In genomic region chr11:27642954-27643353, GRCh38 we compare ENCODE assay signal across 3 cellular contexts.
TF ChIP-seq lines count a peak whose summit lies in the region.

No MANE protein-coding gene starts in this region.

TF ChIP-seq in GM23338, 12 proteins besides CTCF, POLR2A, EP300 and RAD21 (continued from another document and continues in another):
- TF ChIP-seq, protein P1, sequence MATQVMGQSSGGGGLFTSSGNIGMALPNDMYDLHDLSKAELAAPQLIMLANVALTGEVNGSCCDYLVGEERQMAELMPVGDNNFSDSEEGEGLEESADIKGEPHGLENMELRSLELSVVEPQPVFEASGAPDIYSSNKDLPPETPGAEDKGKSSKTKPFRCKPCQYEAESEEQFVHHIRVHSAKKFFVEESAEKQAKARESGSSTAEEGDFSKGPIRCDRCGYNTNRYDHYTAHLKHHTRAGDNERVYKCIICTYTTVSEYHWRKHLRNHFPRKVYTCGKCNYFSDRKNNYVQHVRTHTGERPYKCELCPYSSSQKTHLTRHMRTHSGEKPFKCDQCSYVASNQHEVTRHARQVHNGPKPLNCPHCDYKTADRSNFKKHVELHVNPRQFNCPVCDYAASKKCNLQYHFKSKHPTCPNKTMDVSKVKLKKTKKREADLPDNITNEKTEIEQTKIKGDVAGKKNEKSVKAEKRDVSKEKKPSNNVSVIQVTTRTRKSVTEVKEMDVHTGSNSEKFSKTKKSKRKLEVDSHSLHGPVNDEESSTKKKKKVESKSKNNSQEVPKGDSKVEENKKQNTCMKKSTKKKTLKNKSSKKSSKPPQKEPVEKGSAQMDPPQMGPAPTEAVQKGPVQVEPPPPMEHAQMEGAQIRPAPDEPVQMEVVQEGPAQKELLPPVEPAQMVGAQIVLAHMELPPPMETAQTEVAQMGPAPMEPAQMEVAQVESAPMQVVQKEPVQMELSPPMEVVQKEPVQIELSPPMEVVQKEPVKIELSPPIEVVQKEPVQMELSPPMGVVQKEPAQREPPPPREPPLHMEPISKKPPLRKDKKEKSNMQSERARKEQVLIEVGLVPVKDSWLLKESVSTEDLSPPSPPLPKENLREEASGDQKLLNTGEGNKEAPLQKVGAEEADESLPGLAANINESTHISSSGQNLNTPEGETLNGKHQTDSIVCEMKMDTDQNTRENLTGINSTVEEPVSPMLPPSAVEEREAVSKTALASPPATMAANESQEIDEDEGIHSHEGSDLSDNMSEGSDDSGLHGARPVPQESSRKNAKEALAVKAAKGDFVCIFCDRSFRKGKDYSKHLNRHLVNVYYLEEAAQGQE (IDR thresholded peaks at IDR 0.05; ENCODE audit: unreplicated experiment): no peak
- TF ChIP-seq ZNF114 (CRISPR knock-in tag; IDR thresholded peaks at IDR 0.05): no peak
- TF ChIP-seq EZH2 (IDR thresholded peaks at IDR 0.05; ENCODE audit: low read depth, unreplicated experiment): no peak
- TF ChIP-seq POLR2AphosphoS5 (IDR thresholded peaks at IDR 0.05; ENCODE audit: low read depth): no peak
- TF ChIP-seq STAT1 (IDR thresholded peaks at IDR 0.05; ENCODE audit: unreplicated experiment): no peak
- TF ChIP-seq JUNB (IDR thresholded peaks at IDR 0.05; ENCODE audit: unreplicated experiment): no peak

TF ChIP-seq in HCT116, 20 proteins besides CTCF, POLR2A, EP300 and RAD21 (continued from another document):
- TF ChIP-seq, protein P1 (IDR thresholded peaks at IDR 0.05; ENCODE audit: low read depth): no peak
- TF ChIP-seq, protein P2, sequence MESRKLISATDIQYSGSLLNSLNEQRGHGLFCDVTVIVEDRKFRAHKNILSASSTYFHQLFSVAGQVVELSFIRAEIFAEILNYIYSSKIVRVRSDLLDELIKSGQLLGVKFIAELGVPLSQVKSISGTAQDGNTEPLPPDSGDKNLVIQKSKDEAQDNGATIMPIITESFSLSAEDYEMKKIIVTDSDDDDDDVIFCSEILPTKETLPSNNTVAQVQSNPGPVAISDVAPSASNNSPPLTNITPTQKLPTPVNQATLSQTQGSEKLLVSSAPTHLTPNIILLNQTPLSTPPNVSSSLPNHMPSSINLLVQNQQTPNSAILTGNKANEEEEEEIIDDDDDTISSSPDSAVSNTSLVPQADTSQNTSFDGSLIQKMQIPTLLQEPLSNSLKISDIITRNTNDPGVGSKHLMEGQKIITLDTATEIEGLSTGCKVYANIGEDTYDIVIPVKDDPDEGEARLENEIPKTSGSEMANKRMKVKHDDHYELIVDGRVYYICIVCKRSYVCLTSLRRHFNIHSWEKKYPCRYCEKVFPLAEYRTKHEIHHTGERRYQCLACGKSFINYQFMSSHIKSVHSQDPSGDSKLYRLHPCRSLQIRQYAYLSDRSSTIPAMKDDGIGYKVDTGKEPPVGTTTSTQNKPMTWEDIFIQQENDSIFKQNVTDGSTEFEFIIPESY (IDR thresholded peaks at IDR 0.05; ENCODE audit: extremely low read depth, insufficient replicate concordance, low read length): no peak
- TF ChIP-seq CEBPB (IDR thresholded peaks at IDR 0.05; ENCODE audit: low read depth) (no peak), EGR1 (IDR thresholded peaks at IDR 0.05; ENCODE audit: low read depth) (no peak), ELF1 (IDR thresholded peaks at IDR 0.05; ENCODE audit: borderline replicate concordance, low read depth) (no peak), SIN3A (IDR thresholded peaks at IDR 0.05; ENCODE audit: low read depth) (no peak), EZH2 (IDR thresholded peaks at IDR 0.05) (no peak), POLR2AphosphoS5 (IDR thresholded peaks at IDR 0.05; ENCODE audit: low read depth, low read length) (no peak), SP1 (IDR thresholded peaks at IDR 0.05; ENCODE audit: low read depth) (no peak), EZH2phosphoT487 (IDR thresholded peaks at IDR 0.05; ENCODE audit: borderline replicate concordance) (no peak)

TF ChIP-seq in WTC11, 78 proteins besides CTCF, POLR2A, EP300 and RAD21 (continued from another document):
- TF ChIP-seq, protein P3, sequence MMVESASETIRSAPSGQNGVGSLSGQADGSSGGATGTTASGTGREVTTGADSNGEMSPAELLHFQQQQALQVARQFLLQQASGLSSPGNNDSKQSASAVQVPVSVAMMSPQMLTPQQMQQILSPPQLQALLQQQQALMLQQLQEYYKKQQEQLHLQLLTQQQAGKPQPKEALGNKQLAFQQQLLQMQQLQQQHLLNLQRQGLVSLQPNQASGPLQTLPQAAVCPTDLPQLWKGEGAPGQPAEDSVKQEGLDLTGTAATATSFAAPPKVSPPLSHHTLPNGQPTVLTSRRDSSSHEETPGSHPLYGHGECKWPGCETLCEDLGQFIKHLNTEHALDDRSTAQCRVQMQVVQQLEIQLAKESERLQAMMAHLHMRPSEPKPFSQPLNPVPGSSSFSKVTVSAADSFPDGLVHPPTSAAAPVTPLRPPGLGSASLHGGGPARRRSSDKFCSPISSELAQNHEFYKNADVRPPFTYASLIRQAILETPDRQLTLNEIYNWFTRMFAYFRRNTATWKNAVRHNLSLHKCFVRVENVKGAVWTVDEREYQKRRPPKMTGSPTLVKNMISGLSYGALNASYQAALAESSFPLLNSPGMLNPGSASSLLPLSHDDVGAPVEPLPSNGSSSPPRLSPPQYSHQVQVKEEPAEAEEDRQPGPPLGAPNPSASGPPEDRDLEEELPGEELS (CRISPR knock-in tag; IDR thresholded peaks at IDR 0.05): no peak
- TF ChIP-seq ATF1 (CRISPR knock-in tag; IDR thresholded peaks at IDR 0.05) (no peak), ELF4 (CRISPR knock-in tag; IDR thresholded peaks at IDR 0.05; ENCODE audit: low read depth) (no peak), RELA (CRISPR knock-in tag; IDR thresholded peaks at IDR 0.05; ENCODE audit: borderline replicate concordance) (no peak), ESRRA (CRISPR knock-in tag; IDR thresholded peaks at IDR 0.05; ENCODE audit: borderline replicate concordance) (no peak), KAT7 (CRISPR knock-in tag; IDR thresholded peaks at IDR 0.05; ENCODE audit: borderline replicate concordance) (no peak), CDX4 (CRISPR knock-in tag; IDR thresholded peaks at IDR 0.05; ENCODE audit: borderline replicate concordance) (no peak), ERG (CRISPR knock-in tag; IDR thresholded peaks at IDR 0.05) (no peak), TCF7 (CRISPR knock-in tag; IDR thresholded peaks at IDR 0.05; ENCODE audit: low read depth) (no peak), ZNF281 (CRISPR knock-in tag; IDR thresholded peaks at IDR 0.05) (no peak), OVOL2 (CRISPR knock-in tag; IDR thresholded peaks at IDR 0.05; ENCODE audit: borderline replicate concordance) (no peak)
TF ChIP-seq in WTC11: peak in this region for 0.
